Comparison of ENCODE assay signal across 1 cellular context in genomic region chr15:45399381-45400212, GRCh38.
TF ChIP-seq lines count a peak whose summit lies in the region.

No MANE protein-coding gene starts in this region.

TF ChIP-seq in GM23338, 12 proteins besides CTCF, POLR2A, EP300 and RAD21 (continued from another document):
- TF ChIP-seq, protein P1, sequence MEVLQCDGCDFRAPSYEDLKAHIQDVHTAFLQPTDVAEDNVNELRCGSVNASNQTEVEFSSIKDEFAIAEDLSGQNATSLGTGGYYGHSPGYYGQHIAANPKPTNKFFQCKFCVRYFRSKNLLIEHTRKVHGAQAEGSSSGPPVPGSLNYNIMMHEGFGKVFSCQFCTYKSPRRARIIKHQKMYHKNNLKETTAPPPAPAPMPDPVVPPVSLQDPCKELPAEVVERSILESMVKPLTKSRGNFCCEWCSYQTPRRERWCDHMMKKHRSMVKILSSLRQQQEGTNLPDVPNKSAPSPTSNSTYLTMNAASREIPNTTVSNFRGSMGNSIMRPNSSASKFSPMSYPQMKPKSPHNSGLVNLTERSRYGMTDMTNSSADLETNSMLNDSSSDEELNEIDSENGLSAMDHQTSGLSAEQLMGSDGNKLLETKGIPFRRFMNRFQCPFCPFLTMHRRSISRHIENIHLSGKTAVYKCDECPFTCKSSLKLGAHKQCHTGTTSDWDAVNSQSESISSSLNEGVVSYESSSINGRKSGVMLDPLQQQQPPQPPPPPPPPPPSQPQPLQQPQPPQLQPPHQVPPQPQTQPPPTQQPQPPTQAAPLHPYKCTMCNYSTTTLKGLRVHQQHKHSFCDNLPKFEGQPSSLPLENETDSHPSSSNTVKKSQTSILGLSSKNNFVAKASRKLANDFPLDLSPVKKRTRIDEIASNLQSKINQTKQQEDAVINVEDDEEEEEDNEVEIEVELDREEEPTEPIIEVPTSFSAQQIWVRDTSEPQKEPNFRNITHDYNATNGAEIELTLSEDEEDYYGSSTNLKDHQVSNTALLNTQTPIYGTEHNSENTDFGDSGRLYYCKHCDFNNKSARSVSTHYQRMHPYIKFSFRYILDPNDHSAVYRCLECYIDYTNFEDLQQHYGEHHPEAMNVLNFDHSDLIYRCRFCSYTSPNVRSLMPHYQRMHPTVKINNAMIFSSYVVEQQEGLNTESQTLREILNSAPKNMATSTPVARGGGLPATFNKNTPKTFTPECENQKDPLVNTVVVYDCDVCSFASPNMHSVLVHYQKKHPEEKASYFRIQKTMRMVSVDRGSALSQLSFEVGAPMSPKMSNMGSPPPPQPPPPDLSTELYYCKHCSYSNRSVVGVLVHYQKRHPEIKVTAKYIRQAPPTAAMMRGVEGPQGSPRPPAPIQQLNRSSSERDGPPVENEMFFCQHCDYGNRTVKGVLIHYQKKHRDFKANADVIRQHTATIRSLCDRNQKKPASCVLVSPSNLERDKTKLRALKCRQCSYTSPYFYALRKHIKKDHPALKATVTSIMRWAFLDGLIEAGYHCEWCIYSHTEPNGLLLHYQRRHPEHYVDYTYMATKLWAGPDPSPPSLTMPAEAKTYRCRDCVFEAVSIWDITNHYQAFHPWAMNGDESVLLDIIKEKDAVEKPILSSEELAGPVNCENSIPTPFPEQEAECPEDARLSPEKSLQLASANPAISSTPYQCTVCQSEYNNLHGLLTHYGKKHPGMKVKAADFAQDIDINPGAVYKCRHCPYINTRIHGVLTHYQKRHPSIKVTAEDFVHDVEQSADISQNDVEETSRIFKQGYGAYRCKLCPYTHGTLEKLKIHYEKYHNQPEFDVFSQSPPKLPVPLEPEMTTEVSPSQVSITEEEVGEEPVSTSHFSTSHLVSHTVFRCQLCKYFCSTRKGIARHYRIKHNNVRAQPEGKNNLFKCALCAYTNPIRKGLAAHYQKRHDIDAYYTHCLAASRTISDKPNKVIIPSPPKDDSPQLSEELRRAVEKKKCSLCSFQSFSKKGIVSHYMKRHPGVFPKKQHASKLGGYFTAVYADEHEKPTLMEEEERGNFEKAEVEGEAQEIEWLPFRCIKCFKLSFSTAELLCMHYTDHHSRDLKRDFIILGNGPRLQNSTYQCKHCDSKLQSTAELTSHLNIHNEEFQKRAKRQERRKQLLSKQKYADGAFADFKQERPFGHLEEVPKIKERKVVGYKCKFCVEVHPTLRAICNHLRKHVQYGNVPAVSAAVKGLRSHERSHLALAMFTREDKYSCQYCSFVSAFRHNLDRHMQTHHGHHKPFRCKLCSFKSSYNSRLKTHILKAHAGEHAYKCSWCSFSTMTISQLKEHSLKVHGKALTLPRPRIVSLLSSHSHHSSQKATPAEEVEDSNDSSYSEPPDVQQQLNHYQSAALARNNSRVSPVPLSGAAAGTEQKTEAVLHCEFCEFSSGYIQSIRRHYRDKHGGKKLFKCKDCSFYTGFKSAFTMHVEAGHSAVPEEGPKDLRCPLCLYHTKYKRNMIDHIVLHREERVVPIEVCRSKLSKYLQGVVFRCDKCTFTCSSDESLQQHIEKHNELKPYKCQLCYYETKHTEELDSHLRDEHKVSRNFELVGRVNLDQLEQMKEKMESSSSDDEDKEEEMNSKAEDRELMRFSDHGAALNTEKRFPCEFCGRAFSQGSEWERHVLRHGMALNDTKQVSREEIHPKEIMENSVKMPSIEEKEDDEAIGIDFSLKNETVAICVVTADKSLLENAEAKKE (CRISPR knock-in tag; IDR thresholded peaks at IDR 0.05), result no peak
- no peak for TF ChIP-seq NANOG (IDR thresholded peaks at IDR 0.05; ENCODE audit: borderline replicate concordance)
- TF ChIP-seq ZNF331 (CRISPR knock-in tag; IDR thresholded peaks at IDR 0.05; ENCODE audit: low read depth), result no peak
- TF ChIP-seq JUNB (IDR thresholded peaks at IDR 0.05; ENCODE audit: unreplicated experiment), result no peak
- TF ChIP-seq, protein P2, sequence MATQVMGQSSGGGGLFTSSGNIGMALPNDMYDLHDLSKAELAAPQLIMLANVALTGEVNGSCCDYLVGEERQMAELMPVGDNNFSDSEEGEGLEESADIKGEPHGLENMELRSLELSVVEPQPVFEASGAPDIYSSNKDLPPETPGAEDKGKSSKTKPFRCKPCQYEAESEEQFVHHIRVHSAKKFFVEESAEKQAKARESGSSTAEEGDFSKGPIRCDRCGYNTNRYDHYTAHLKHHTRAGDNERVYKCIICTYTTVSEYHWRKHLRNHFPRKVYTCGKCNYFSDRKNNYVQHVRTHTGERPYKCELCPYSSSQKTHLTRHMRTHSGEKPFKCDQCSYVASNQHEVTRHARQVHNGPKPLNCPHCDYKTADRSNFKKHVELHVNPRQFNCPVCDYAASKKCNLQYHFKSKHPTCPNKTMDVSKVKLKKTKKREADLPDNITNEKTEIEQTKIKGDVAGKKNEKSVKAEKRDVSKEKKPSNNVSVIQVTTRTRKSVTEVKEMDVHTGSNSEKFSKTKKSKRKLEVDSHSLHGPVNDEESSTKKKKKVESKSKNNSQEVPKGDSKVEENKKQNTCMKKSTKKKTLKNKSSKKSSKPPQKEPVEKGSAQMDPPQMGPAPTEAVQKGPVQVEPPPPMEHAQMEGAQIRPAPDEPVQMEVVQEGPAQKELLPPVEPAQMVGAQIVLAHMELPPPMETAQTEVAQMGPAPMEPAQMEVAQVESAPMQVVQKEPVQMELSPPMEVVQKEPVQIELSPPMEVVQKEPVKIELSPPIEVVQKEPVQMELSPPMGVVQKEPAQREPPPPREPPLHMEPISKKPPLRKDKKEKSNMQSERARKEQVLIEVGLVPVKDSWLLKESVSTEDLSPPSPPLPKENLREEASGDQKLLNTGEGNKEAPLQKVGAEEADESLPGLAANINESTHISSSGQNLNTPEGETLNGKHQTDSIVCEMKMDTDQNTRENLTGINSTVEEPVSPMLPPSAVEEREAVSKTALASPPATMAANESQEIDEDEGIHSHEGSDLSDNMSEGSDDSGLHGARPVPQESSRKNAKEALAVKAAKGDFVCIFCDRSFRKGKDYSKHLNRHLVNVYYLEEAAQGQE (IDR thresholded peaks at IDR 0.05; ENCODE audit: unreplicated experiment), result no peak
- TF ChIP-seq EZH2phosphoT487 (IDR thresholded peaks at IDR 0.05; ENCODE audit: unreplicated experiment), result no peak
TF ChIP-seq in GM23338: peak in this region for 0.
